In genomic region chr16:3134338-3135119, GRCh38 we compare ENCODE assay signal across 8 cellular contexts. TPM values are rescaled to one million over a fixed set of nuclear protein-coding genes. Genes with fewer than 3 reads are reported as not detected.
A peak's percentile ranks its signal among the peaks of the same experiment; 100 is the strongest.
DNase-seq lines count a peak whose midpoint lies in the region; ATAC-seq and TF ChIP-seq lines count a peak whose summit lies in the region.

TSS of gene ZNF213 (plus strand) at chr16:3135029. CDS start at chr16:3137281, 2,252 bp downstream.

- no peaks in the 10 kb centered on the region for H3K27me3 ChIP-seq in Peyer's patch
- H3K27me3 ChIP-seq in esophagus squamous epithelium: no peaks in the 10 kb centered on the region

- H3K27ac ChIP-seq in KOPT-K1 (ENCODE audit: low read depth, low read length, poor library complexity, severe bottlenecking) (peak within 1 kb of the TSS; percentile 85), Peyer's patch (peak within 1 kb of the TSS; percentile 89 to 97 (median 93)), esophagus squamous epithelium (peak within 1 kb of the TSS; percentile 93 to 98 (median 94))

- peak; percentile 72 to 89 for TF ChIP-seq POLR2A in Peyer's patch (IDR thresholded peaks at IDR 0.05)
- peak in 3 of 4 donors; percentile 58 to 92 (median 79) for TF ChIP-seq POLR2A in esophagus squamous epithelium (IDR thresholded peaks at IDR 0.05)

- no peaks in the 10 kb centered on the region for H3K9me3 ChIP-seq in KOPT-K1 (ENCODE audit: insufficient read depth, low read length, poor library complexity, severe bottlenecking)
- no peaks in the 10 kb centered on the region for H3K9me3 ChIP-seq in Peyer's patch
- no peaks in the 10 kb centered on the region for H3K9me3 ChIP-seq in esophagus squamous epithelium

- H3K4me1 ChIP-seq in Peyer's patch: peaks cover 0 to 29% (median 2%) of the 10 kb centered on the region in 4 donors
- peaks cover 11 to 44% (median 20%) of the 10 kb centered on the region in 3 donors for H3K4me1 ChIP-seq in esophagus squamous epithelium

- DNase-seq in DMS53 treated with DMSO at 0.1 percent for 48 hours (lab: John Stamatoyannopoulos, UW; ENCODE audit: unreplicated experiment): peak; percentile 84
- peak; percentile 93 to 98 (median 94) for DNase-seq in Peyer's patch
- peak; percentile 90 to 93 for DNase-seq in activated T-cell treated with anti-CD3 and anti-CD28 coated beads, Interleukin-2, amount 50 U/mL, for 48 hours
- peak; percentile 86 for DNase-seq in esophagus squamous epithelium (lab: John Stamatoyannopoulos, UW)
- peak; percentile 99 for DNase-seq in myocyte (ENCODE audit: low read depth)
- DNase-seq in stimulated activated CD8-positive, alpha-beta memory T cell treated with anti-CD3 and anti-CD28 coated beads, Interleukin-7, amount 100 ng/mL, for 4 hours (ENCODE audit: low read depth in 2 of 2): peak; percentile 89 to 91

- intact Hi-C loops in esophagus squamous epithelium (cut with DNase I): no loop called here

- WGBS in esophagus squamous epithelium, 2 donors: 0% methylated on average over 14 to 18 of the region's 62 CpGs

- ATAC-seq in GM21786 (IDR thresholded peaks at IDR 0.05; ENCODE audit: unreplicated experiment): peak; percentile 94

- no peak for TF ChIP-seq CTCF in Peyer's patch (IDR thresholded peaks at IDR 0.05)
- TF ChIP-seq CTCF in esophagus squamous epithelium (IDR thresholded peaks at IDR 0.05): peak in 1 of 6 experiments; percentile 31

- H3K36me3 ChIP-seq in KOPT-K1 (ENCODE audit: insufficient read depth, low read length): peaks cover 19% of the 10 kb centered on the region
- H3K36me3 ChIP-seq in Peyer's patch: peaks cover 0 to 23% (median 0%) of the 10 kb centered on the region in 3 donors
- peaks cover 0 to 42% (median 6%) of the 10 kb centered on the region in 3 donors for H3K36me3 ChIP-seq in esophagus squamous epithelium

- H3K4me3 ChIP-seq in Peyer's patch (peak within 1 kb of the TSS; percentile 63 to 88 (median 72)), esophagus squamous epithelium (peak within 1 kb of the TSS; percentile 80 to 97 (median 87))

RNA-seq across cellular contexts. Expression of gene ZNF213, which starts in this region (rescaled TPM):
- total RNA-seq in Peyer's patch (10 to 100 TPM; 14.9 to 40.6 (median 18.4) TPM), esophagus squamous epithelium (10 to 100 TPM in 1 of 4 donors, 1 to 10 TPM in 3; 3.9 to 14.3 (median 6.4) TPM), myocyte (4.3 and 5.0 TPM in 2 replicates)
- polyA plus RNA-seq in myocyte (2012): 12.8 TPM

Comparison
In these comparisons a context has a peak if more than half of its experiments do, and no peak if none do; other contexts are left out.
1. Peak in every context shown above with its lines: DNase-seq, ATAC-seq, H3K4me3 ChIP-seq and H3K27ac ChIP-seq.